15 cellular contexts compared by ENCODE assay signal in genomic region chr7:28301148-28301641, GRCh38.
DNase-seq lines count a peak whose midpoint lies in the region; ATAC-seq and TF ChIP-seq lines count a peak whose summit lies in the region.
"Had no signal": no experiment of that assay in that cellular context is flagged by ENCODE, and none has a peak within 500 bp of the region (broad histone marks: within the 10 kb centered on the region; RNA-seq: fewer than 3 reads in every experiment).

No MANE protein-coding gene starts in this region.

- no peaks in the 10 kb centered on the region; the same call in none of the 2 replicates for H3K27me3 ChIP-seq in IMR-90 (ENCODE audit: control insufficient read depth, insufficient read depth, low read length)
- no peaks in the 10 kb centered on the region for H3K27me3 ChIP-seq in body of pancreas
- no peaks in the 10 kb centered on the region for H3K27me3 ChIP-seq in skeletal muscle satellite cell (ENCODE audit: control insufficient read depth, insufficient read depth, low read length)

- TF ChIP-seq CTCF in IMR-90 (conservative IDR thresholded peaks at IDR 0.05; ENCODE audit: low read depth, low read length) = no peak
- TF ChIP-seq CTCF in body of pancreas (IDR thresholded peaks at IDR 0.05) = no peak

- no peak overlapping the region for H3K23ac ChIP-seq in IMR-90 (ENCODE audit: low read depth, low read length)

- H2AK5ac ChIP-seq in IMR-90 (ENCODE audit: low read depth, low read length) = no peak overlapping the region

- WGBS in IMR-90 (ENCODE audit: extremely low coverage in 2 of 2, insufficient read length in 1 of 2), 2 experiments = no CpG with 5 or more reads among the region's 5 CpGs
- WGBS in body of pancreas, 2 donors = 36 to 43% methylated on average over 5 of the region's 5 CpGs

- intact Hi-C loops in IMR-90 (cut with micrococcal nuclease) (no loop called here), body of pancreas (cut with DNase I) (no loop called here), left ventricle myocardium superior (cut with micrococcal nuclease) (no loop called here)

- no peak overlapping the region for H2BK15ac ChIP-seq in IMR-90 (ENCODE audit: low read depth, low read length)

- no peak overlapping the region for H3K14ac ChIP-seq in IMR-90 (replicated peaks; ENCODE audit: low read depth, low read length)

- H2AFZ ChIP-seq in IMR-90 (replicated peaks; ENCODE audit: low read length, poor library complexity) = no peak overlapping the region

- TF ChIP-seq POLR2A in IMR-90 (IDR thresholded peaks at IDR 0.05; ENCODE audit: low read depth, low read length) (no peak), body of pancreas (IDR thresholded peaks at IDR 0.05) (no peak)

- H3K4me1 ChIP-seq in IMR-90 (ENCODE audit: control insufficient read depth, insufficient read depth, low read length) (no peaks in the 10 kb centered on the region), body of pancreas (peaks cover 5% of the 10 kb centered on the region), skeletal muscle satellite cell (ENCODE audit: control insufficient read depth, insufficient read depth, low read length) (peaks cover 35% of the 10 kb centered on the region)

- H3K4me2 ChIP-seq in IMR-90 (ENCODE audit: low read depth, low read length) (no peak overlapping the region), skeletal muscle satellite cell (ENCODE audit: low read length) (peak overlapping the region; percentile 43)

- no peaks in the 10 kb centered on the region for H3K9me1 ChIP-seq in IMR-90 (ENCODE audit: insufficient read depth, low read length)

- H3K18ac ChIP-seq in IMR-90 (ENCODE audit: low read depth, low read length) = no peak overlapping the region

- CTCF ChIA-PET in IMR-90 (lab: Yijun Ruan, JAX) = no interaction called here

- POLR2A ChIA-PET in IMR-90 (lab: Charles Lee; ENCODE audit: unreplicated experiment) = no interaction called here

- TF ChIP-seq RAD21 in IMR-90 (IDR thresholded peaks at IDR 0.05; ENCODE audit: low read length) = no peak

- no peak overlapping the region for H3K27ac ChIP-seq in IMR-90 (ENCODE audit: insufficient read depth, low read length)
- no peak overlapping the region for H3K27ac ChIP-seq in body of pancreas

- H4K20me1 ChIP-seq in IMR-90 (ENCODE audit: insufficient read depth, low read length) = no peaks in the 10 kb centered on the region

- no peak overlapping the region for H4K5ac ChIP-seq in IMR-90 (ENCODE audit: low read depth, low read length)

- no peak overlapping the region for H2BK5ac ChIP-seq in IMR-90 (ENCODE audit: low read depth, low read length, poor library complexity, severe bottlenecking)

- H3K56ac ChIP-seq in IMR-90 (ENCODE audit: extremely low read depth, insufficient read depth, low read length) = no peak overlapping the region

- H3K9me3 ChIP-seq in IMR-90 (ENCODE audit: control insufficient read depth, insufficient read depth, low read length) (no peaks in the 10 kb centered on the region), body of pancreas (no peaks in the 10 kb centered on the region), skeletal muscle satellite cell (replicated peaks; ENCODE audit: low read length) (no peaks in the 10 kb centered on the region)

- H2AK9ac ChIP-seq in IMR-90 (replicated peaks; ENCODE audit: low read depth, low read length, poor library complexity) = no peak overlapping the region

- no peaks in the 10 kb centered on the region for H3K79me1 ChIP-seq in IMR-90 (ENCODE audit: low read depth in 1 of 2, low read length in 2 of 2)

- no peak overlapping the region for H3K9ac ChIP-seq in IMR-90 (ENCODE audit: low read depth, low read length)
- H3K9ac ChIP-seq in skeletal muscle satellite cell (ENCODE audit: low read depth, low read length) = peak overlapping the region; percentile 30

- H2BK120ac ChIP-seq in IMR-90 (ENCODE audit: low read depth, low read length) = no peak overlapping the region

- no TSS peak for BruUV-seq in IMR-90 (replicated peaks; lab: Mats Ljungman, UMichigan)

- in situ Hi-C loops in IMR-90 (cut with MboI; ENCODE audit: low sequenced_read_pairs) (no loop called here), KBM-7 (cut with MboI; ENCODE audit: low pct_unique_long_range_greater_than_20kb, low sequenced_read_pairs) (no loop called here)

- no peak overlapping the region for H2BK20ac ChIP-seq in IMR-90 (ENCODE audit: low read depth, low read length)

- H3K36me3 ChIP-seq in IMR-90 (ENCODE audit: control insufficient read depth, insufficient read depth, low read length) (no peaks in the 10 kb centered on the region), body of pancreas (replicated peaks in 1 of 2; ENCODE audit: insufficient read depth in 1 of 2, low read depth in 2 of 2) (no peaks in the 10 kb centered on the region), skeletal muscle satellite cell (ENCODE audit: insufficient read depth, low read length) (no peaks in the 10 kb centered on the region)

- ATAC-seq in IMR-90 (ENCODE audit: low read depth) = no peak
- ATAC-seq in body of pancreas = peak; percentile 42
- ATAC-seq in left ventricle myocardium superior = peak; percentile 46
- ATAC-seq in HG02759 (IDR thresholded peaks at IDR 0.05; ENCODE audit: unreplicated experiment) = no peak
- ATAC-seq: stimulated activated naive CD8-positive, alpha-beta T cell treated with anti-CD3 and anti-CD28 coated beads, Interleukin-15, amount 100 ng/mL, for 72 hours had no signal

- no peak overlapping the region for H4K8ac ChIP-seq in IMR-90 (ENCODE audit: low read depth in 2 of 2, low read length in 2 of 2)

- H3K4me3 ChIP-seq in IMR-90 (ENCODE audit: insufficient read depth, low read depth, low read length) = no peak overlapping the region
- no peak overlapping the region for H3K4me3 ChIP-seq in body of pancreas
- no peak overlapping the region for H3K4me3 ChIP-seq in skeletal muscle satellite cell (ENCODE audit: low read length)

- dilution Hi-C loops in IMR-90 (cut with HindIII; ENCODE audit: low sequenced_read_pairs, unreplicated experiment) = no loop called here

- DNase-seq in IMR-90 (peak; percentile 51), body of pancreas (peak; percentile 24 to 65 (median 40)), left ventricle myocardium superior (no peak), NCI-H1436 (lab: John Stamatoyannopoulos, UW) (no peak), KBM-7 (no peak)
- no peak for DNase-seq in stimulated activated CD4-positive, alpha-beta T cell treated with anti-CD3 and anti-CD28 coated beads, Interleukin-1b, Interleukin-23, amount 100 ng/mL, for 48 hours
- DNase-seq: activated CD8-positive, alpha-beta memory T cell treated with anti-CD3 and anti-CD28 coated beads for 24 hours; activated naive CD4-positive, alpha-beta T cell treated with anti-CD3 and anti-CD28 coated beads, Interleukin-2, amount 50 U/mL, for 16 hours; CD4-positive, alpha-beta T cell; cortex of kidney; NCI-H2081 treated with DMSO at 0.1 percent for 48 hours; stimulated activated CD4-positive, alpha-beta T cell treated with anti-CD3 and anti-CD28 coated beads, Interleukin-4, amount 100 ng/mL, for 24 hours; stimulated activated naive CD8-positive, alpha-beta T cell treated with anti-CD3 and anti-CD28 coated beads, Interleukin-15, amount 100 ng/mL, for 72 hours had no signal

- H4K91ac ChIP-seq in IMR-90 (ENCODE audit: insufficient read depth, low read depth, low read length) = no peak overlapping the region

- no peak overlapping the region for H3K4ac ChIP-seq in IMR-90 (ENCODE audit: low read depth, low read length)

TF ChIP-seq in IMR-90, 13 proteins besides CTCF, POLR2A, EP300 and RAD21:
- TF ChIP-seq RFX5 (IDR thresholded peaks at IDR 0.05; ENCODE audit: low read depth, low read length) = no peak
- TF ChIP-seq RCOR1 (IDR thresholded peaks at IDR 0.05; ENCODE audit: insufficient replicate concordance, low read length) = no peak
- TF ChIP-seq FOS (IDR thresholded peaks at IDR 0.05; ENCODE audit: low read depth, low read length) = no peak
- no peak for TF ChIP-seq MXI1 (IDR thresholded peaks at IDR 0.05; ENCODE audit: borderline replicate concordance, low read depth, low read length)
- no peak for TF ChIP-seq BHLHE40 (IDR thresholded peaks at IDR 0.05; ENCODE audit: low read depth, low read length)
- TF ChIP-seq ELK1 (IDR thresholded peaks at IDR 0.05; ENCODE audit: borderline replicate concordance, low read depth, low read length) = no peak
- no peak for TF ChIP-seq CEBPB (IDR thresholded peaks at IDR 0.05; ENCODE audit: low read depth, low read length)
- TF ChIP-seq MAFK (IDR thresholded peaks at IDR 0.05; ENCODE audit: low read depth, low read length) = no peak
- TF ChIP-seq MAZ (IDR thresholded peaks at IDR 0.05; ENCODE audit: borderline replicate concordance, low read depth, low read length) = no peak
- no peak for TF ChIP-seq NFE2L2 (IDR thresholded peaks at IDR 0.05; ENCODE audit: low read depth, low read length)
- no peak for TF ChIP-seq SMC3 (IDR thresholded peaks at IDR 0.05; ENCODE audit: low read depth, low read length)
- no peak for TF ChIP-seq CHD1 (IDR thresholded peaks at IDR 0.05; ENCODE audit: low read depth, low read length)
- no peak for TF ChIP-seq USF2 (IDR thresholded peaks at IDR 0.05; ENCODE audit: low read depth, low read length)

Comparison
In these comparisons a context has a peak if more than half of its experiments do, and no peak if none do; other contexts are left out.
1. ATAC-seq: peak in body of pancreas (single experiment) and left ventricle myocardium superior (single experiment); none in IMR-90 (single experiment) and HG02759 (single experiment).
2. DNase-seq: peak in IMR-90 (single experiment) and body of pancreas (4 of 4); none in left ventricle myocardium superior (single experiment), NCI-H1436 (single experiment), KBM-7 (single experiment) and stimulated activated CD4-positive, alpha-beta T cell treated with anti-CD3 and anti-CD28 coated beads, Interleukin-1b, Interleukin-23, amount 100 ng/mL, for 48 hours (single experiment).